ENCODE assay signal across 20 cellular contexts in genomic region chr16:66712512-66712911, GRCh38. TPM values are rescaled to one million over a fixed set of nuclear protein-coding genes. Genes with fewer than 3 reads are reported as not detected.
DNase-seq lines count a peak whose midpoint lies in the region; ATAC-seq and TF ChIP-seq lines count a peak whose summit lies in the region.
"Had no signal": no experiment of that assay in that cellular context is flagged by ENCODE, and none has a peak within 500 bp of the region (broad histone marks: within the 10 kb centered on the region; RNA-seq: fewer than 3 reads in every experiment).

No MANE protein-coding gene starts in this region.

- peaks cover 7% of the 10 kb centered on the region for H3K9me3 ChIP-seq in RWPE2 (ENCODE audit: severe bottlenecking)

- POLR2A ChIA-PET in activated CD4-positive, alpha-beta memory T cell treated with anti-CD3 and anti-CD28 coated beads for 36 hours (lab: Charles Lee) = no interaction called here
- POLR2A ChIA-PET in WTC11 (lab: Charles Lee) = no interaction called here

- peaks cover 4% of the 10 kb centered on the region for H3K4me1 Mint-ChIP-seq in progenitor cell of endocrine pancreas (ENCODE audit: low read depth)
- H3K4me1 Mint-ChIP-seq in type B pancreatic cell (ENCODE audit: unreplicated experiment) = peaks cover 9% of the 10 kb centered on the region
- no peaks in the 10 kb centered on the region for H3K4me1 Mint-ChIP-seq in activated CD4-positive, alpha-beta memory T cell treated with anti-CD3 and anti-CD28 coated beads for 36 hours (ENCODE audit: low read depth)
- H3K4me1 Mint-ChIP-seq in WTC11 = 0 out of 2 replicates have a peak, but pooled peaks cover under 1% of the 10 kb centered on the region

- CTCF ChIA-PET in activated CD4-positive, alpha-beta memory T cell treated with anti-CD3 and anti-CD28 coated beads for 36 hours (lab: Charles Lee) = interaction anchor here (0.7 to 1.2 kb wide), 3 partner anchors 16 to 306 kb away, joined by 3 read pairs; no protein-coding TSS in a partner anchor
- CTCF ChIA-PET in WTC11 (lab: Charles Lee) = interaction anchor here (1.0 to 3.7 kb wide), 5 partner anchors 15 to 197 kb away, joined by 3 to 13 read pairs (median 5); no protein-coding TSS in a partner anchor

- ATAC-seq in left cardiac atrium (peak; percentile 13 to 31), RWPE2 (ENCODE audit: low read depth) (peak; percentile 16; the same call in 2 of the 3 replicates), WTC11 (no peak; the same call in 1 of the 2 replicates)
- ATAC-seq: GM23338, PC-3 had no signal

- H3K27me3 ChIP-seq in RWPE2 (ENCODE audit: insufficient read depth, poor library complexity, severe bottlenecking) = no peaks in the 10 kb centered on the region

- H3K4me1 ChIP-seq in RWPE2 (ENCODE audit: insufficient read depth, poor library complexity, severe bottlenecking) = peaks cover 10% of the 10 kb centered on the region

- H3K4me3 Mint-ChIP-seq in progenitor cell of endocrine pancreas (ENCODE audit: low read depth) (no peak overlapping the region), type B pancreatic cell (no peak overlapping the region), WTC11 (no peak overlapping the region)
- H3K4me3 Mint-ChIP-seq in activated CD4-positive, alpha-beta memory T cell treated with anti-CD3 and anti-CD28 coated beads for 36 hours = no peak overlapping the region
- H3K4me3 Mint-ChIP-seq: GM23338 had no signal

- H3K27ac ChIP-seq in RWPE2 (ENCODE audit: poor library complexity, severe bottlenecking) = no peak overlapping the region
- H3K27ac ChIP-seq: SK-N-MC had no signal

- DNase-seq in left cardiac atrium (no peak), cardiac septum (ENCODE audit: low spot score) (no peak), RWPE2 (ENCODE audit: low spot score) (no peak), progenitor cell of endocrine pancreas (ENCODE audit: low spot score, unreplicated experiment) (no peak), type B pancreatic cell (ENCODE audit: extremely low spot score, unreplicated experiment) (no peak), OCI-M2 (lab: John Stamatoyannopoulos, UW; ENCODE audit: unreplicated experiment) (no peak), WTC11 (ENCODE audit: low spot score) (no peak)
- DNase-seq in activated CD4-positive, alpha-beta memory T cell treated with anti-CD3 and anti-CD28 coated beads for 36 hours = no peak
- DNase-seq: COR-L47, HCEC 1CT, KG1, NCI-H1092 treated with DMSO at 0.1 percent for 48 hours, NCI-H1436 treated with DMSO at 0.1 percent for 48 hours, NCI-H2029, NCI-H345, NCI-H526, PC-3, SHP77 treated with DMSO at 0.1 percent for 48 hours had no signal

- peaks cover 3% of the 10 kb centered on the region for H3K36me3 Mint-ChIP-seq in progenitor cell of endocrine pancreas (ENCODE audit: insufficient read depth)
- no peaks in the 10 kb centered on the region for H3K36me3 Mint-ChIP-seq in type B pancreatic cell
- no peaks in the 10 kb centered on the region for H3K36me3 Mint-ChIP-seq in activated CD4-positive, alpha-beta memory T cell treated with anti-CD3 and anti-CD28 coated beads for 36 hours
- H3K36me3 Mint-ChIP-seq in WTC11 = peaks cover 5% of the 10 kb centered on the region

- no peak overlapping the region for H3K4me3 ChIP-seq in RWPE2 (ENCODE audit: severe bottlenecking)
- H3K4me3 ChIP-seq: GM23338, SK-N-MC had no signal

- TF ChIP-seq CTCF in RWPE2 (IDR thresholded peaks at IDR 0.05; ENCODE audit: poor library complexity, severe bottlenecking) (no peak), progenitor cell of endocrine pancreas (IDR thresholded peaks at IDR 0.05; ENCODE audit: unreplicated experiment) (no peak), type B pancreatic cell (conservative IDR thresholded peaks at IDR 0.05) (no peak), WTC11 (IDR thresholded peaks at IDR 0.05) (no peak)

- H3K9me3 Mint-ChIP-seq in progenitor cell of endocrine pancreas (ENCODE audit: low read depth) (peaks cover 5% of the 10 kb centered on the region), type B pancreatic cell (no peaks in the 10 kb centered on the region), WTC11 (peaks cover 7% of the 10 kb centered on the region)
- H3K9me3 Mint-ChIP-seq in activated CD4-positive, alpha-beta memory T cell treated with anti-CD3 and anti-CD28 coated beads for 36 hours = no peaks in the 10 kb centered on the region

- intact Hi-C loops in left cardiac atrium (cut with DNase I) = no loop called here
- intact Hi-C loops in cardiac septum (cut with DNase I) = no loop called here
- intact Hi-C loops in activated CD4-positive, alpha-beta memory T cell treated with anti-CD3 and anti-CD28 coated beads for 36 hours (cut with micrococcal nuclease) = no loop called here

- no peaks in the 10 kb centered on the region for H3K36me3 ChIP-seq in RWPE2 (ENCODE audit: low read depth)

- H3K27ac Mint-ChIP-seq in progenitor cell of endocrine pancreas (peak overlapping the region; percentile 83), type B pancreatic cell (peak overlapping the region; percentile 4), WTC11 (no peak overlapping the region)
- no peak overlapping the region for H3K27ac Mint-ChIP-seq in activated CD4-positive, alpha-beta memory T cell treated with anti-CD3 and anti-CD28 coated beads for 36 hours
- H3K27ac Mint-ChIP-seq: GM23338 had no signal

- H3K27me3 Mint-ChIP-seq in progenitor cell of endocrine pancreas (peaks cover 6% of the 10 kb centered on the region), type B pancreatic cell (peaks cover 9% of the 10 kb centered on the region), WTC11 (ENCODE audit: low read depth) (no peaks in the 10 kb centered on the region)
- H3K27me3 Mint-ChIP-seq in activated CD4-positive, alpha-beta memory T cell treated with anti-CD3 and anti-CD28 coated beads for 36 hours = no peaks in the 10 kb centered on the region

TF ChIP-seq in WTC11, 78 proteins besides CTCF, POLR2A, EP300 and RAD21 (continues in another document):
- TF ChIP-seq ZNF281 (CRISPR knock-in tag; IDR thresholded peaks at IDR 0.05) (no peak), CDX4 (CRISPR knock-in tag; IDR thresholded peaks at IDR 0.05; ENCODE audit: borderline replicate concordance) (no peak), OVOL2 (CRISPR knock-in tag; IDR thresholded peaks at IDR 0.05; ENCODE audit: borderline replicate concordance) (no peak), MXD4 (CRISPR knock-in tag; IDR thresholded peaks at IDR 0.05; ENCODE audit: borderline replicate concordance) (no peak), ZSCAN18 (CRISPR knock-in tag; IDR thresholded peaks at IDR 0.05) (no peak), JUN (CRISPR knock-in tag; IDR thresholded peaks at IDR 0.05) (no peak), ZNF317 (CRISPR knock-in tag; IDR thresholded peaks at IDR 0.05; ENCODE audit: borderline replicate concordance, low read depth) (no peak), NFATC4 (CRISPR knock-in tag; IDR thresholded peaks at IDR 0.05) (no peak), MYBL2 (CRISPR knock-in tag; IDR thresholded peaks at IDR 0.05) (no peak)
- TF ChIP-seq, protein P1, sequence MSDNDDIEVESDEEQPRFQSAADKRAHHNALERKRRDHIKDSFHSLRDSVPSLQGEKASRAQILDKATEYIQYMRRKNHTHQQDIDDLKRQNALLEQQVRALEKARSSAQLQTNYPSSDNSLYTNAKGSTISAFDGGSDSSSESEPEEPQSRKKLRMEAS (CRISPR knock-in tag; IDR thresholded peaks at IDR 0.05) = no peak

RNA-seq across cellular contexts. Expression of gene CMTM4, which starts 16.0 kb away (rescaled TPM):
- total RNA-seq in left cardiac atrium (10 to 100 TPM; 14.4 to 15.1 TPM), cardiac septum (10.4 TPM), progenitor cell of endocrine pancreas (80.9 and 82.3 TPM in 2 replicates), type B pancreatic cell (ENCODE audit: low replicate concordance) (64.4 and 72.1 TPM in 2 replicates), WTC11 (2021) (56.2 to 60.6 TPM (median 58.5 TPM) in 3 replicates)
- 1 to 10 TPM; 2.8 to 4.1 TPM for total RNA-seq in activated CD4-positive, alpha-beta memory T cell treated with anti-CD3 and anti-CD28 coated beads for 36 hours

RNA-seq across cellular contexts. Expression of gene DYNC1LI2, which starts 38.9 kb away (rescaled TPM):
- 10 to 100 TPM; 81.6 to 90.6 TPM for total RNA-seq in left cardiac atrium
- 123 TPM for total RNA-seq in cardiac septum
- total RNA-seq in progenitor cell of endocrine pancreas = 179 and 181 TPM in 2 replicates
- 113 and 135 TPM in 2 replicates for total RNA-seq in type B pancreatic cell (ENCODE audit: low replicate concordance)
- 10 to 100 TPM; 37.9 to 39.1 TPM for total RNA-seq in activated CD4-positive, alpha-beta memory T cell treated with anti-CD3 and anti-CD28 coated beads for 36 hours
- total RNA-seq in WTC11 (2021) = 82.7 to 89.8 TPM (median 89.7 TPM) in 3 replicates

Comparison
In these comparisons a context has a peak if more than half of its experiments do, and no peak if none do; other contexts are left out.
1. H3K27ac Mint-ChIP-seq: peak in progenitor cell of endocrine pancreas (single experiment) and type B pancreatic cell (single experiment); none in activated CD4-positive, alpha-beta memory T cell treated with anti-CD3 and anti-CD28 coated beads for 36 hours (single experiment) and WTC11 (single experiment).